8 cellular contexts compared by ENCODE assay signal in genomic region chr6:106702451-106703110, GRCh38.
DNase-seq lines count a peak whose midpoint lies in the region; ATAC-seq and TF ChIP-seq lines count a peak whose summit lies in the region.

No MANE protein-coding gene starts in this region.

- H3K4me3 Mint-ChIP-seq in T-helper 17 cell (no peak overlapping the region), MCF 10A (ENCODE audit: unreplicated experiment) (no peak overlapping the region)

- H3K36me3 Mint-ChIP-seq in T-helper 17 cell (ENCODE audit: low read depth): no peaks in the 10 kb centered on the region
- no peaks in the 10 kb centered on the region for H3K36me3 Mint-ChIP-seq in MCF 10A (ENCODE audit: insufficient read depth, unreplicated experiment)

- intact Hi-C loops in MCF 10A (cut with micrococcal nuclease): no loop called here

- H3K9me3 ChIP-seq in T-helper 17 cell (ENCODE audit: control insufficient read depth, low read length, poor library complexity, severe bottlenecking): no peaks in the 10 kb centered on the region

- TF ChIP-seq CTCF in MCF 10A (IDR thresholded peaks at IDR 0.05; ENCODE audit: unreplicated experiment): no peak

- peaks cover 3% of the 10 kb centered on the region for H3K4me1 Mint-ChIP-seq in T-helper 17 cell
- no peaks in the 10 kb centered on the region for H3K4me1 Mint-ChIP-seq in MCF 10A (ENCODE audit: insufficient read depth, unreplicated experiment)

- peaks cover 8% of the 10 kb centered on the region for H3K9me3 Mint-ChIP-seq in MCF 10A (ENCODE audit: unreplicated experiment)

- H3K27ac Mint-ChIP-seq in T-helper 17 cell (no peak overlapping the region), MCF 10A (ENCODE audit: low read depth, unreplicated experiment) (no peak overlapping the region)

- peak; percentile 95 for ATAC-seq in GM21367 (IDR thresholded peaks at IDR 0.05; ENCODE audit: unreplicated experiment)
- peak; percentile 95 for ATAC-seq in HG03521 (IDR thresholded peaks at IDR 0.05; ENCODE audit: unreplicated experiment)
- peak; percentile 83 for ATAC-seq in T-helper 17 cell

- CTCF ChIA-PET in MCF 10A (lab: Yijun Ruan, JAX): interaction anchor here (0.9 kb wide), 1 partner anchor 168 kb away, joined by 3 read pairs; no protein-coding TSS in a partner anchor

- no TSS peak for BruUV-seq in MCF 10A (replicated peaks; lab: Mats Ljungman, UMichigan)

- peaks cover 51% of the 10 kb centered on the region for H3K27me3 Mint-ChIP-seq in T-helper 17 cell
- H3K27me3 Mint-ChIP-seq in MCF 10A (ENCODE audit: insufficient read depth, unreplicated experiment): no peaks in the 10 kb centered on the region

- POLR2A ChIA-PET in MCF 10A (lab: Yijun Ruan, JAX): interaction anchor here (1.0 kb wide), 1 partner anchor 12 kb away, joined by 4 read pairs; no protein-coding TSS in a partner anchor

- DNase-seq in DMS53 (lab: John Stamatoyannopoulos, UW): peak; percentile 95
- DNase-seq in T-helper 17 cell: no peak
- DNase-seq in medulla oblongata (ENCODE audit: extremely low spot score): no peak
- DNase-seq in NCI-H1930 (lab: John Stamatoyannopoulos, UW): no peak
- no peak for DNase-seq in stimulated activated naive CD4-positive, alpha-beta T cell treated with Interleukin-2 at 50 U/mL for 16 hours (lab: John Stamatoyannopoulos, UW)
- DNase-seq in MCF 10A (ENCODE audit: unreplicated experiment): no peak
